Comparison of ENCODE assay signal across 11 cellular contexts in the genomic region with DNA sequence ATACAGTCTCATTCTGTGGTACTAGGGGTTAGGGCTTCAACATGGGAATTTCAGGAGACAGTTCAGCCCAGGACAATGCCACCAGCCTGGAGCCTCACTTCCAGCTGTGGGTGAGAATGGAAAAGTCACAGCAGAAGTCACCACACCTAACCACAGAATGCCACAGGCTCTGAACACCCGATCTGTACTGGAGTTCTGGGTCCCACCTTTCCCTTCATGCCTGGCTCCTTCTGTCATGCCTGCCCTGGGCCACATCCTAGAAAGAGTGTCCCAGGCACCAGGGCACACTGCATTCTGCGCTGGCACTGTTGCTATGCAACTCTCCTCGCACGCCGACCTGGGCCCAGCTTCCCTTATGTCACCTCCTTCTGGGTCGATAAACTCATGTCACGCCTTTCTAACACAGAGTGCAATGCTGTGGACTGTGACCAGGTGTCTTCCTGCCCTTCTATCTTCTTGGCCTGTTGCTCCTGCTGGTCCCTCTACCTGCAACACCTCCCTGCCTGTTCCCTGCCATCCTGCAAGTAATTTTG. TPM values are rescaled to one million over a fixed set of nuclear protein-coding genes. Genes with fewer than 3 reads are reported as not detected.
DNase-seq lines count a peak whose midpoint lies in the region; ATAC-seq, FAIRE-seq and TF ChIP-seq lines count a peak whose summit lies in the region.
"Had no signal": no experiment of that assay in that cellular context is flagged by ENCODE, and none has a peak within 500 bp of the region (broad histone marks: within the 10 kb centered on the region; RNA-seq: fewer than 3 reads in every experiment).

No MANE protein-coding gene starts in this region.

- no peaks in the 10 kb centered on the region for H3K9me3 ChIP-seq in GM12878 (replicated peaks; ENCODE audit: control insufficient read depth, insufficient read depth, low read length)
- H3K9me3 ChIP-seq in neutrophil = no peaks in the 10 kb centered on the region
- no peaks in the 10 kb centered on the region for H3K9me3 ChIP-seq in suprapubic skin

- ATAC-seq in HG02938 (IDR thresholded peaks at IDR 0.05; ENCODE audit: unreplicated experiment) = peak; percentile 52
- peak; percentile 17; the same call in 1 of the 3 replicates for ATAC-seq in GM12878

- no peak for FAIRE-seq in GM12878 (lab: Jason Lieb, UNC)
- FAIRE-seq: RCC 7860 had no signal

- POLR2A ChIA-PET in GM12878 (lab: Charles Lee) = interaction anchor here (1.0 to 2.5 kb wide), 4 partner anchors 9 to 26 kb away, joined by 3 to 16 read pairs (median 8); no protein-coding TSS in a partner anchor

- BruUV-seq in GM12878 (replicated peaks; lab: Mats Ljungman, UMichigan) = no TSS peak

- H3K79me2 ChIP-seq in GM12878 (ENCODE audit: control insufficient read depth, insufficient read depth, low read length) = peaks cover 57% of the 10 kb centered on the region

- TF ChIP-seq CTCF in GM12878 (IDR thresholded peaks at IDR 0.05 in 2 of 3, conservative IDR thresholded peaks at IDR 0.05 in 1 of 3; ENCODE audit: control insufficient read depth in 2 of 3, extremely low read depth in 1 of 3, insufficient read depth in 1 of 3, low read depth in 3 of 3, low read length in 3 of 3) = no peak
- TF ChIP-seq CTCF in neutrophil (IDR thresholded peaks at IDR 0.05) = no peak
- no peak for TF ChIP-seq CTCF in suprapubic skin (IDR thresholded peaks at IDR 0.05)

- CTCF ChIA-PET in GM12878 (lab: Yijun Ruan, JAX) = interaction anchor here (0.7 to 1.2 kb wide), 2 partner anchors 15 to 51 kb away, joined by 3 to 4 read pairs; no protein-coding TSS in a partner anchor

- peaks cover 39% of the 10 kb centered on the region for H3K4me1 ChIP-seq in GM12878 (ENCODE audit: control insufficient read depth, insufficient read depth, low read length)
- peaks cover 85 to 94% of the 10 kb centered on the region in 2 experiments for H3K4me1 ChIP-seq in neutrophil (ENCODE audit: control insufficient read depth in 1 of 2, insufficient read depth in 1 of 2, low read depth in 1 of 2, low read length in 1 of 2)
- H3K4me1 ChIP-seq in suprapubic skin = peaks cover 24% of the 10 kb centered on the region

- H3K36me3 ChIP-seq in GM12878 (ENCODE audit: control insufficient read depth in 2 of 2, insufficient read depth in 2 of 2, low read length in 1 of 2) (peaks cover 5 to 26% of the 10 kb centered on the region in 2 experiments; a peak in 3 of 4 replicates), neutrophil (peaks cover 17% of the 10 kb centered on the region), suprapubic skin (no peaks in the 10 kb centered on the region)

- RAD21 ChIA-PET in GM12878 (lab: Charles Lee; ENCODE audit: unreplicated experiment) = interaction anchor here (2.3 to 5.5 kb wide), 2 partner anchors 18 to 23 kb away, joined by 9 to 25 read pairs; no protein-coding TSS in a partner anchor

- no peak overlapping the region for H3K9ac ChIP-seq in GM12878 (ENCODE audit: control insufficient read depth, insufficient read depth, low read length)

- intact Hi-C loops in GM12878 (cut with micrococcal nuclease; ENCODE audit: unreplicated experiment) = no loop called here

- SMC1A ChIA-PET in GM12878 (lab: Charles Lee; ENCODE audit: uncharacterized antibody, unreplicated experiment) = interaction anchor here (0.6 to 6.1 kb wide), 7 partner anchors 16 to 51 kb away, joined by 3 to 70 read pairs (median 16); no protein-coding TSS in a partner anchor

- WGBS in GM12878 (ENCODE audit: insufficient coverage, insufficient replicate concordance, low lambda C conversion rate, missing lambda C conversion rate) = 1% methylated on average over 7 of the region's 7 CpGs
- WGBS in suprapubic skin = 91% methylated on average over 7 of the region's 7 CpGs

- TF ChIP-seq POLR2A in GM12878 (IDR thresholded peaks at IDR 0.05; ENCODE audit: low read depth, low read length) (no peak), suprapubic skin (IDR thresholded peaks at IDR 0.05) (no peak)

- no peak overlapping the region for H3K4me3 ChIP-seq in GM12878
- H3K4me3 ChIP-seq in neutrophil (ENCODE audit: low read depth in 1 of 2, low read length in 1 of 2) = no peak overlapping the region
- no peak overlapping the region for H3K4me3 ChIP-seq in suprapubic skin
- H3K4me3 ChIP-seq: coronary artery had no signal

- H2AFZ ChIP-seq in GM12878 (ENCODE audit: control insufficient read depth, low read depth, low read length) = no peak overlapping the region

- in situ Hi-C loops in GM12878 (cut with MboI) = no loop called here

- no peak for TF ChIP-seq EP300 in GM12878 (IDR thresholded peaks at IDR 0.05; ENCODE audit: borderline replicate concordance in 1 of 2, control insufficient read depth in 1 of 2, low read depth in 2 of 2, low read length in 2 of 2)
- TF ChIP-seq EP300 in suprapubic skin (IDR thresholded peaks at IDR 0.05) = no peak

- peak overlapping the region; percentile 15; the same call in 1 of the 2 replicates for H3K4me2 ChIP-seq in GM12878 (ENCODE audit: control insufficient read depth, insufficient read depth)

- H3K27ac ChIP-seq in GM12878 (ENCODE audit: control insufficient read depth, insufficient read depth) (peak overlapping the region; percentile 40; the same call in 1 of the 2 replicates), neutrophil (peak overlapping the region; percentile 80), suprapubic skin (no peak overlapping the region)

- 0 out of 2 replicates have a peak, but pooled peaks cover 3% of the 10 kb centered on the region for H4K20me1 ChIP-seq in GM12878 (ENCODE audit: control insufficient read depth, insufficient read depth)

- H3K27me3 ChIP-seq in GM12878 (replicated peaks in 1 of 2; ENCODE audit: control insufficient read depth in 2 of 2, insufficient read depth in 2 of 2, low read length in 1 of 2) (no peaks in the 10 kb centered on the region), neutrophil (no peaks in the 10 kb centered on the region), suprapubic skin (no peaks in the 10 kb centered on the region)

- no peak for TF ChIP-seq RAD21 in GM12878 (IDR thresholded peaks at IDR 0.05; ENCODE audit: insufficient read depth, low read depth, low read length)

- peak; percentile 27 for DNase-seq in NCI-H510A treated with DMSO at 0.1 percent for 48 hours (lab: John Stamatoyannopoulos, UW)
- no peak for DNase-seq in NCI-H510A (lab: John Stamatoyannopoulos, UW)
- no peak for DNase-seq in GM12878 (ENCODE audit: low read depth, low spot score)
- DNase-seq in CD1c-positive myeloid dendritic cell (ENCODE audit: extremely low spot score) = no peak
- no peak for DNase-seq in suprapubic skin (ENCODE audit: low spot score in 2 of 2)
- DNase-seq in NOMO-1 treated with DMSO at 0.1 percent for 48 hours (lab: John Stamatoyannopoulos, UW; ENCODE audit: unreplicated experiment) = no peak
- DNase-seq: NCI-H1092 had no signal

TF ChIP-seq in GM12878, 131 proteins besides CTCF, POLR2A, EP300 and RAD21:
- peak; percentile 54; the same call in 1 of the 2 replicates for TF ChIP-seq RUNX3 (IDR thresholded peaks at IDR 0.05; ENCODE audit: low read length)
- TF ChIP-seq, protein P1, sequence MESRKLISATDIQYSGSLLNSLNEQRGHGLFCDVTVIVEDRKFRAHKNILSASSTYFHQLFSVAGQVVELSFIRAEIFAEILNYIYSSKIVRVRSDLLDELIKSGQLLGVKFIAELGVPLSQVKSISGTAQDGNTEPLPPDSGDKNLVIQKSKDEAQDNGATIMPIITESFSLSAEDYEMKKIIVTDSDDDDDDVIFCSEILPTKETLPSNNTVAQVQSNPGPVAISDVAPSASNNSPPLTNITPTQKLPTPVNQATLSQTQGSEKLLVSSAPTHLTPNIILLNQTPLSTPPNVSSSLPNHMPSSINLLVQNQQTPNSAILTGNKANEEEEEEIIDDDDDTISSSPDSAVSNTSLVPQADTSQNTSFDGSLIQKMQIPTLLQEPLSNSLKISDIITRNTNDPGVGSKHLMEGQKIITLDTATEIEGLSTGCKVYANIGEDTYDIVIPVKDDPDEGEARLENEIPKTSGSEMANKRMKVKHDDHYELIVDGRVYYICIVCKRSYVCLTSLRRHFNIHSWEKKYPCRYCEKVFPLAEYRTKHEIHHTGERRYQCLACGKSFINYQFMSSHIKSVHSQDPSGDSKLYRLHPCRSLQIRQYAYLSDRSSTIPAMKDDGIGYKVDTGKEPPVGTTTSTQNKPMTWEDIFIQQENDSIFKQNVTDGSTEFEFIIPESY (IDR thresholded peaks at IDR 0.05) = no peak
- TF ChIP-seq HDAC6 (IDR thresholded peaks at IDR 0.05; ENCODE audit: unreplicated experiment) = no peak
- TF ChIP-seq MEF2A (IDR thresholded peaks at IDR 0.05; ENCODE audit: insufficient read depth, low read depth, low read length) = no peak

RNA-seq across cellular contexts. Expression of gene RCSD1, which starts 21.2 kb away (rescaled TPM):
- 50.6 and 59.2 TPM in 2 replicates for total RNA-seq in GM12878 (2013; cell fraction: nucleolus; rRNA removed)
- 64.2 and 65.7 TPM in 2 replicates for total RNA-seq in GM12878 (2014; rRNA removed)
- 73.6 and 76.7 TPM in 2 replicates for total RNA-seq in GM12878 (2014; rRNA removed; fragmentation: Illumina TruSeq; extraction: Trizol)
- total RNA-seq in GM12878 (2021) = 77.4 and 78.3 TPM in 2 replicates
- 42.5 TPM for polyA plus RNA-seq in GM12878 (2011; ENCODE audit: low read depth)
- 54.8 and 59.3 TPM in 2 replicates for polyA plus RNA-seq in GM12878 (2011; rRNA removed)
- 37.4 and 40.7 TPM in 2 replicates for polyA plus RNA-seq in GM12878 (2011; cell fraction: cytosol; rRNA removed)
- 21.2 and 25.8 TPM in 2 replicates for polyA plus RNA-seq in GM12878 (2011; cell fraction: nucleus; rRNA removed)
- 62.9 and 72.8 TPM in 2 replicates for polyA plus RNA-seq in GM12878 (2012)
- 56.8 and 71.5 TPM in 2 replicates for polyA plus RNA-seq in GM12878 (2014; fragmentation: Illumina TruSeq; extraction: Trizol)
- 10 to 100 TPM; 11.4 to 18.9 TPM for polyA plus RNA-seq in GM12878 (2014; fragmentation: Nextera tagmentation; extraction: Ambion mirVana)
- polyA plus RNA-seq in GM12878 (2014; rRNA removed) = 69.6 and 71.7 TPM in 2 replicates
- 10 to 100 TPM; 74.6 to 75.7 TPM for polyA plus RNA-seq in GM12878 (2016; fragmentation: Nextera tagmentation; extraction: Ambion mirVana)
- 45.6 and 53.5 TPM in 2 replicates for polyA minus RNA-seq in GM12878 (2011; rRNA and poly(A)+ RNA removed)
- polyA minus RNA-seq in GM12878 (2011; cell fraction: cytosol; rRNA and poly(A)+ RNA removed) = 19.9 and 20.6 TPM in 2 replicates
- 12.7 and 26.7 TPM in 2 replicates for polyA minus RNA-seq in GM12878 (2011; cell fraction: nucleus; rRNA and poly(A)+ RNA removed)
- total RNA-seq in suprapubic skin = 1 to 10 TPM in 3 of 4 donors, under 1 TPM in 1; 0.34 to 3.5 (median 2.0) TPM

Comparison
In these comparisons a context has a peak if more than half of its experiments do, and no peak if none do; other contexts are left out.
1. RNA of gene RCSD1, which starts 21.2 kb away (total RNA-seq): 50.6 to 78.3 TPM in GM12878; 0.34 to 3.5 TPM in suprapubic skin; every median in the first group is over 10 times any median in the second.